Comparison of ENCODE assay signal across 8 cellular contexts in genomic region chr16:89506791-89507191, GRCh38. TPM values are rescaled to one million over a fixed set of nuclear protein-coding genes. Genes with fewer than 3 reads are reported as not detected.
DNase-seq lines count a peak whose midpoint lies in the region; ATAC-seq, FAIRE-seq and TF ChIP-seq lines count a peak whose summit lies in the region.

No MANE protein-coding gene starts in this region.

- intact Hi-C loops in pancreas (cut with DNase I), result loop anchor here in 1 of 3 donors (10.0 kb wide), 1 partner anchor 172 kb away; no protein-coding TSS in a partner anchor

- POLR2A ChIA-PET in GM10248 (lab: Yijun Ruan, JAX), result interaction anchor here (0.8 to 1.0 kb wide), 2 partner anchors 9 to 22 kb away, joined by 3 to 8 read pairs; no protein-coding TSS in a partner anchor

- no peak overlapping the region for H2AFZ ChIP-seq in neuron (ENCODE audit: low read depth, low read length)

- TF ChIP-seq CTCF in GM10248 (IDR thresholded peaks at IDR 0.05; ENCODE audit: control extremely low read depth, extremely low read depth, low read depth, missing control alignments) (no peak), pancreas (IDR thresholded peaks at IDR 0.05) (no peak), GM13976 (IDR thresholded peaks at IDR 0.05; ENCODE audit: borderline replicate concordance, control extremely low read depth, extremely low read depth, insufficient read depth, missing control alignments) (no peak)

- in situ Hi-C loops in Caki2 (cut with HindIII; ENCODE audit: low pct_unique_long_range_greater_than_20kb, low sequenced_read_pairs) (no loop called here), GM13976 (cut with MboI; ENCODE audit: low sequenced_read_pairs, unreplicated experiment) (no loop called here)

- H3K27ac ChIP-seq in SJCRH30 (peak overlapping the region; percentile 95), pancreas (peak overlapping the region in 1 of 4 donors; percentile 85)

- H3K27me3 ChIP-seq in SJCRH30, result no peaks in the 10 kb centered on the region
- H3K27me3 ChIP-seq in neuron (ENCODE audit: insufficient read depth, low read length), result no peaks in the 10 kb centered on the region
- no peaks in the 10 kb centered on the region for H3K27me3 ChIP-seq in pancreas

- peaks cover 16% of the 10 kb centered on the region for H3K36me3 ChIP-seq in SJCRH30
- peaks cover 17% of the 10 kb centered on the region for H3K36me3 ChIP-seq in neuron (ENCODE audit: insufficient read depth, low read length)
- H3K36me3 ChIP-seq in pancreas, result peaks cover 0 to 12% (median 0%) of the 10 kb centered on the region in 3 donors

- FAIRE-seq in pancreas (lab: Jason Lieb, UNC), result no peak

- H3K4me3 ChIP-seq in SJCRH30 (peak overlapping the region; percentile 99), neuron (ENCODE audit: low read length) (peak overlapping the region; percentile 65), pancreas (no peak overlapping the region)

- H3K4me1 ChIP-seq in SJCRH30 (peaks cover 26% of the 10 kb centered on the region), neuron (ENCODE audit: insufficient read depth, low read length) (peaks cover 21% of the 10 kb centered on the region), pancreas (peaks cover 0 to 25% (median 7%) of the 10 kb centered on the region in 3 donors)

- no peak for ATAC-seq in pancreas

- CTCF ChIA-PET in GM10248 (lab: Yijun Ruan, JAX), result interaction anchor here (1.0 to 1.4 kb wide), 3 partner anchors 18 to 51 kb away, joined by 3 to 5 read pairs (median 4); no protein-coding TSS in a partner anchor

- peak; percentile 46 for DNase-seq in Caki2 (ENCODE audit: low read depth)
- peak; percentile 69 to 83 for DNase-seq in SJCRH30
- peak; percentile 19 for DNase-seq in cerebellar cortex (ENCODE audit: low spot score)
- no peak for DNase-seq in GM10248 (ENCODE audit: extremely low spot score)
- no peak for DNase-seq in pancreas
- DNase-seq in GM13976 (ENCODE audit: low spot score), result no peak
- DNase-seq in NCI-H2029 (lab: John Stamatoyannopoulos, UW), result no peak

- WGBS in pancreas, 2 donors, result 64 to 77% methylated on average over 15 of the region's 15 CpGs

- H3K9me3 ChIP-seq in SJCRH30 (replicated peaks) (no peaks in the 10 kb centered on the region), neuron (ENCODE audit: low read length) (no peaks in the 10 kb centered on the region), pancreas (no peaks in the 10 kb centered on the region)

RNA-seq across cellular contexts. Expression of gene SPG7, which starts 1.4 kb away (rescaled TPM):
- total RNA-seq in Caki2 (2014; rRNA removed; shearing (Covaris generic); ENCODE audit: low replicate concordance), result 58.6 and 65.0 TPM in 2 replicates
- 137 and 161 TPM in 2 replicates for total RNA-seq in SJCRH30 (2014; rRNA removed; shearing (Covaris generic))
- 10 to 100 TPM; 25.7 to 56.2 (median 44.5) TPM for total RNA-seq in pancreas
- polyA plus RNA-seq in pancreas, result 100 to 1,000 TPM; 164 to 212 TPM

RNA-seq across cellular contexts. Expression of gene ANKRD11, which starts 16.4 kb away (rescaled TPM):
- 48.0 and 56.3 TPM in 2 replicates for total RNA-seq in Caki2 (2014; rRNA removed; shearing (Covaris generic); ENCODE audit: low replicate concordance)
- total RNA-seq in SJCRH30 (2014; rRNA removed; shearing (Covaris generic)), result 105 and 116 TPM in 2 replicates
- total RNA-seq in pancreas, result 10 to 100 TPM; 43.9 to 74.0 (median 44.9) TPM
- polyA plus RNA-seq in pancreas, result 10 to 100 TPM; 47.0 to 74.0 TPM

RNA-seq across cellular contexts. Expression of gene RPL13, which starts 53.7 kb away (rescaled TPM):
- 4,469 and 5,108 TPM in 2 replicates for total RNA-seq in Caki2 (2014; rRNA removed; shearing (Covaris generic); ENCODE audit: low replicate concordance)
- 5,665 and 6,596 TPM in 2 replicates for total RNA-seq in SJCRH30 (2014; rRNA removed; shearing (Covaris generic))
- 1,000 to 10,000 TPM; 1,297 to 2,529 (median 1,763) TPM for total RNA-seq in pancreas
- polyA plus RNA-seq in pancreas, result 1,000 to 10,000 TPM; 3,226 to 6,500 TPM

Comparison
In these comparisons a context has a peak if more than half of its experiments do, and no peak if none do; other contexts are left out.
1. DNase-seq: peak in Caki2 (single experiment), SJCRH30 (2 of 2) and cerebellar cortex (single experiment); none in GM10248 (single experiment), pancreas (0 of 6), GM13976 (single experiment) and NCI-H2029 (single experiment).
2. H3K4me3 ChIP-seq: peak in SJCRH30 (single experiment) and neuron (single experiment); none in pancreas (0 of 4).